14 cellular contexts compared by ENCODE assay signal in the genomic region with DNA sequence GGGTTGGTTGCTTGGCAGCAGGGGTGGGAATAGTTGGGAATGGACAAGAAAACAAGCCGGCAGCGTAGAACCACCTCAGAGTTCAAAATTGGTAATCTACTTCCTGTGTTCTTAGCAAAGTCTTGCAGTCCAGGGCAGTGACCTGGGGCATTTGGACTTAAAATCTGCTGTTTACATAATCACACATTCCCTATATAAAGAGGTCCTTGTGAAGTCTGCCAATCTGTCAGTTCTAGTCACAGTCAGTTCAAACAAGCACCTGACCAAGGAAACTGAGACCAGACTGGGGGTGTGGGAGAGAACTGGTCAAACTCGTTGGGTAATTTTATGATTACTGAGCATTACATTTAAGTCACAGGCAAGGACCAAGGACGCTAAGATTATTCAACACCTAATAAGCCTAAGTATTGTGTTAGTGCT.
DNase-seq lines count a peak whose midpoint lies in the region; ATAC-seq and TF ChIP-seq lines count a peak whose summit lies in the region.
"Had no signal": no experiment of that assay in that cellular context is flagged by ENCODE, and none has a peak within 500 bp of the region (broad histone marks: within the 10 kb centered on the region; RNA-seq: fewer than 3 reads in every experiment).

No MANE protein-coding gene starts in this region.

- ATAC-seq in gastrocnemius medialis (no peak), HG02852 (IDR thresholded peaks at IDR 0.05; ENCODE audit: unreplicated experiment) (no peak)
- ATAC-seq: K562; stimulated activated memory B cell treated with anti-CD40 and anti-IgM and Interleukin-4, amounts not matched to agents 10 μg/mL and 1 μg/mL and 100 μg/mL, for 72 hours had no signal

- intact Hi-C loops in gastrocnemius medialis (cut with DNase I; ENCODE audit: low total_unique reads) = no loop called here

- no peak for TF ChIP-seq POLR2A in gastrocnemius medialis (IDR thresholded peaks at IDR 0.05)

- H3K4me3 ChIP-seq in gastrocnemius medialis = no peak overlapping the region
- H3K4me3 ChIP-seq: dorsolateral prefrontal cortex, K562 had no signal

- in situ Hi-C loops in gastrocnemius medialis (cut with MboI; ENCODE audit: low sequenced_read_pairs in 4 of 4) = no loop called here

- H3K4me1 ChIP-seq in gastrocnemius medialis = peaks cover 50 to 54% of the 10 kb centered on the region in 2 donors

- peak; percentile 51 for DNase-seq in HPDE6-E6E7 (ENCODE audit: extremely low spot score)
- no peak for DNase-seq in caudate nucleus (lab: John Stamatoyannopoulos, UW)
- DNase-seq in gastrocnemius medialis = no peak
- no peak for DNase-seq in NCI-H774 (lab: John Stamatoyannopoulos, UW)
- DNase-seq in iPS-NIHi7 (ENCODE audit: extremely low spot score) = no peak
- DNase-seq in A172 (ENCODE audit: low spot score) = no peak
- DNase-seq: dorsolateral prefrontal cortex; NCI-H1694 treated with DMSO at 0.1 percent for 48 hours; SK-N-SH; stimulated activated CD4-positive, alpha-beta T cell treated with anti-CD3 and anti-CD28 coated beads, Interleukin-2, amount 100 ng/mL, for 24 hours had no signal

- no peak for TF ChIP-seq CTCF in gastrocnemius medialis (IDR thresholded peaks at IDR 0.05 in 4 of 5, conservative IDR thresholded peaks at IDR 0.05 in 1 of 5)

- H3K36me3 ChIP-seq in gastrocnemius medialis = no peaks in the 10 kb centered on the region

- no peaks in the 10 kb centered on the region for H3K9me3 ChIP-seq in gastrocnemius medialis
- H3K9me3 ChIP-seq: SK-N-SH had no signal

- H3K27ac ChIP-seq in caudate nucleus (ENCODE audit: low read depth, low read length) (peak overlapping the region; percentile 14), layer of hippocampus (ENCODE audit: low read depth, low read length) (peak overlapping the region; percentile 30), gastrocnemius medialis (peak overlapping the region; percentile 32 to 72 (median 46))

- H3K27me3 ChIP-seq in layer of hippocampus (ENCODE audit: control insufficient read depth, insufficient read depth, low read length) (no peaks in the 10 kb centered on the region), gastrocnemius medialis (no peaks in the 10 kb centered on the region)
- H3K27me3 ChIP-seq: dorsolateral prefrontal cortex had no signal
